10 cellular contexts compared by ENCODE assay signal in genomic region chr6:2020909-2021308, GRCh38.
A peak's percentile ranks its signal among the peaks of the same experiment; 100 is the strongest.
DNase-seq lines count a peak whose midpoint lies in the region; ATAC-seq and TF ChIP-seq lines count a peak whose summit lies in the region.
"Had no signal": no experiment of that assay in that cellular context is flagged by ENCODE, and none has a peak within 500 bp of the region (broad histone marks: within the 10 kb centered on the region; RNA-seq: fewer than 3 reads in every experiment).

No MANE protein-coding gene starts in this region.

- H3K9me2 ChIP-seq in SK-N-SH = no peaks in the 10 kb centered on the region

- H3K79me2 ChIP-seq in DND-41 (ENCODE audit: insufficient read depth, low read length) = no peaks in the 10 kb centered on the region
- no peaks in the 10 kb centered on the region for H3K79me2 ChIP-seq in SK-N-SH (ENCODE audit: insufficient read depth)

- H3K4me1 ChIP-seq in DND-41 (ENCODE audit: insufficient read depth, low read length) (peaks cover 26% of the 10 kb centered on the region), SK-N-SH (ENCODE audit: control insufficient read depth in 1 of 2, insufficient read depth in 2 of 2, low read depth in 1 of 2, low read length in 1 of 2) (peaks cover 8 to 18% of the 10 kb centered on the region in 2 experiments; a peak in 3 of 4 replicates)

- TF ChIP-seq RAD21 in SK-N-SH (IDR thresholded peaks at IDR 0.05; ENCODE audit: low read length) = no peak

- H2AFZ ChIP-seq in DND-41 (ENCODE audit: low read depth, low read length) (no peak overlapping the region), SK-N-SH (ENCODE audit: low read depth) (no peak overlapping the region)

- H3K4me2 ChIP-seq in DND-41 (ENCODE audit: insufficient read depth, low read length) (peak overlapping the region; percentile 5; the same call in 1 of the 2 replicates), SK-N-SH (no peak overlapping the region)

- H3K27ac ChIP-seq in DND-41 (ENCODE audit: low read length) (peak overlapping the region; percentile 20; the same call in 1 of the 2 replicates), SK-N-SH (ENCODE audit: low read depth in 2 of 2, low read length in 1 of 2) (peak overlapping the region in 1 of 2 experiments; percentile 60; a peak in 3 of 4 replicates)
- H3K27ac ChIP-seq: VCaP had no signal

- H3K36me3 ChIP-seq in DND-41 (ENCODE audit: insufficient read depth, low read length) (no peaks in the 10 kb centered on the region), MG63 (no peaks in the 10 kb centered on the region), SK-N-SH (replicated peaks in 1 of 2; ENCODE audit: control insufficient read depth in 1 of 2, insufficient read depth in 2 of 2, low read length in 1 of 2) (no peaks in the 10 kb centered on the region)

- CTCF ChIA-PET in SK-N-SH (lab: Yijun Ruan, JAX) = no interaction called here

- POLR2A ChIA-PET in SK-N-SH (lab: Yijun Ruan, JAX) = no interaction called here

- no peaks in the 10 kb centered on the region for H3F3A ChIP-seq in SK-N-SH (replicated peaks; ENCODE audit: insufficient read depth)

- H3K9me3 ChIP-seq in DND-41 (ENCODE audit: insufficient read depth, low read length, severe bottlenecking) (no peaks in the 10 kb centered on the region), MG63 (no peaks in the 10 kb centered on the region), SK-N-SH (0 out of 2 replicates have a peak, but pooled peaks cover 5% of the 10 kb centered on the region)

- H3K9ac ChIP-seq in DND-41 (ENCODE audit: low read depth, low read length) (no peak overlapping the region), SK-N-SH (no peak overlapping the region)

- H3K4me3 ChIP-seq in DND-41 (ENCODE audit: low read depth in 1 of 2, low read length in 2 of 2) (no peak overlapping the region), MG63 (no peak overlapping the region), SK-N-SH (ENCODE audit: low read depth in 2 of 2, low read length in 1 of 2) (no peak overlapping the region)

- TF ChIP-seq EP300 in SK-N-SH (IDR thresholded peaks at IDR 0.05; ENCODE audit: borderline replicate concordance in 1 of 2, low read depth in 1 of 2, low read length in 1 of 2) = peak; percentile 39 to 59; a peak in 2 of 4 replicates

- H4K20me1 ChIP-seq in DND-41 (ENCODE audit: insufficient read depth, low read length) (no peaks in the 10 kb centered on the region), SK-N-SH (ENCODE audit: insufficient read depth) (no peaks in the 10 kb centered on the region)

- H3K27me3 ChIP-seq in DND-41 (ENCODE audit: insufficient read depth, low read length, poor library complexity) (no peaks in the 10 kb centered on the region), MG63 (no peaks in the 10 kb centered on the region), SK-N-SH (ENCODE audit: insufficient read depth) (no peaks in the 10 kb centered on the region)

- TF ChIP-seq CTCF in DND-41 (IDR thresholded peaks at IDR 0.05; ENCODE audit: borderline replicate concordance, extremely low read depth, low read length, poor library complexity, severe bottlenecking) (no peak), SK-N-SH (IDR thresholded peaks at IDR 0.05) (no peak)

- DNase-seq in DND-41 (peak; percentile 38), MG63 (peak; percentile 3), SK-N-SH (no peak), iPS-NIHi11 (ENCODE audit: low spot score) (peak; percentile 16), GM19240 (ENCODE audit: insufficient read length, low spot score) (no peak)
- no peak for DNase-seq in stimulated activated CD8-positive, alpha-beta memory T cell treated with anti-CD3 and anti-CD28 coated beads, Interleukin-4, amount 100 ng/mL, for 48 hours
- DNase-seq: stimulated activated naive CD8-positive, alpha-beta T cell treated with anti-CD3 and anti-CD28 coated beads, Interleukin-15, Interleukin-2, amounts not matched to agents 100 U/mL and 50 U/mL, for 24 hours had no signal

- peak; percentile 87 for ATAC-seq in DND-41 (ENCODE audit: insufficient read depth, low read depth)
- ATAC-seq in GM19463 (IDR thresholded peaks at IDR 0.05; ENCODE audit: unreplicated experiment) = no peak
- no peak for ATAC-seq in HG03520 (IDR thresholded peaks at IDR 0.05; ENCODE audit: unreplicated experiment)
- ATAC-seq: stimulated activated naive CD8-positive, alpha-beta T cell treated with anti-CD3 and anti-CD28 coated beads, Interleukin-15, Interleukin-2, amounts not matched to agents 100 U/mL and 50 U/mL, for 24 hours had no signal

TF ChIP-seq in SK-N-SH, 30 proteins besides CTCF, POLR2A, EP300 and RAD21 (continues in another document):
- TF ChIP-seq, protein P1, sequence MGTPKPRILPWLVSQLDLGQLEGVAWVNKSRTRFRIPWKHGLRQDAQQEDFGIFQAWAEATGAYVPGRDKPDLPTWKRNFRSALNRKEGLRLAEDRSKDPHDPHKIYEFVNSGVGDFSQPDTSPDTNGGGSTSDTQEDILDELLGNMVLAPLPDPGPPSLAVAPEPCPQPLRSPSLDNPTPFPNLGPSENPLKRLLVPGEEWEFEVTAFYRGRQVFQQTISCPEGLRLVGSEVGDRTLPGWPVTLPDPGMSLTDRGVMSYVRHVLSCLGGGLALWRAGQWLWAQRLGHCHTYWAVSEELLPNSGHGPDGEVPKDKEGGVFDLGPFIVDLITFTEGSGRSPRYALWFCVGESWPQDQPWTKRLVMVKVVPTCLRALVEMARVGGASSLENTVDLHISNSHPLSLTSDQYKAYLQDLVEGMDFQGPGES (IDR thresholded peaks at IDR 0.05; ENCODE audit: low read depth, low read length) = no peak
- TF ChIP-seq TEAD4 (IDR thresholded peaks at IDR 0.05; ENCODE audit: borderline replicate concordance, insufficient read depth) (0 out of 2 replicates have a peak, but pooled peaks have one; percentile 27), GABPA (IDR thresholded peaks at IDR 0.05; ENCODE audit: low read depth) (no peak), GATA2 (CRISPR knock-in tag; IDR thresholded peaks at IDR 0.05) (no peak), CHD2 (IDR thresholded peaks at IDR 0.05; ENCODE audit: low read length, partially characterized antibody) (no peak), NRF1 (IDR thresholded peaks at IDR 0.05; ENCODE audit: low read depth, low read length) (no peak), YY1 (IDR thresholded peaks at IDR 0.05; ENCODE audit: low read depth) (no peak), NFIC (IDR thresholded peaks at IDR 0.05; ENCODE audit: borderline replicate concordance) (peak; percentile 42; the same call in 1 of the 2 replicates), TAF1 (IDR thresholded peaks at IDR 0.05; ENCODE audit: borderline replicate concordance, low read depth, low read length) (no peak), PBX3 (IDR thresholded peaks at IDR 0.05) (peak; percentile 77), MEF2A (IDR thresholded peaks at IDR 0.05; ENCODE audit: borderline replicate concordance, low read depth) (0 out of 2 replicates have a peak, but pooled peaks have one; percentile 57), EZH2phosphoT487 (IDR thresholded peaks at IDR 0.05; ENCODE audit: borderline replicate concordance, low read depth) (no peak), MXI1 (IDR thresholded peaks at IDR 0.05; ENCODE audit: low read depth, low read length) (no peak), TCF12 (IDR thresholded peaks at IDR 0.05) (peak; percentile 93), SMC3 (IDR thresholded peaks at IDR 0.05; ENCODE audit: low read depth, low read length) (no peak), FOXM1 (IDR thresholded peaks at IDR 0.05; ENCODE audit: low read depth) (no peak), FOSL2 (IDR thresholded peaks at IDR 0.05; ENCODE audit: borderline replicate concordance, low read depth) (peak; percentile 41; the same call in 1 of the 2 replicates), ELF1 (IDR thresholded peaks at IDR 0.05) (no peak), RXRA (IDR thresholded peaks at IDR 0.05; ENCODE audit: borderline replicate concordance, low read depth) (no peak; the same call in 1 of the 2 replicates)
- TF ChIP-seq, protein P2, sequence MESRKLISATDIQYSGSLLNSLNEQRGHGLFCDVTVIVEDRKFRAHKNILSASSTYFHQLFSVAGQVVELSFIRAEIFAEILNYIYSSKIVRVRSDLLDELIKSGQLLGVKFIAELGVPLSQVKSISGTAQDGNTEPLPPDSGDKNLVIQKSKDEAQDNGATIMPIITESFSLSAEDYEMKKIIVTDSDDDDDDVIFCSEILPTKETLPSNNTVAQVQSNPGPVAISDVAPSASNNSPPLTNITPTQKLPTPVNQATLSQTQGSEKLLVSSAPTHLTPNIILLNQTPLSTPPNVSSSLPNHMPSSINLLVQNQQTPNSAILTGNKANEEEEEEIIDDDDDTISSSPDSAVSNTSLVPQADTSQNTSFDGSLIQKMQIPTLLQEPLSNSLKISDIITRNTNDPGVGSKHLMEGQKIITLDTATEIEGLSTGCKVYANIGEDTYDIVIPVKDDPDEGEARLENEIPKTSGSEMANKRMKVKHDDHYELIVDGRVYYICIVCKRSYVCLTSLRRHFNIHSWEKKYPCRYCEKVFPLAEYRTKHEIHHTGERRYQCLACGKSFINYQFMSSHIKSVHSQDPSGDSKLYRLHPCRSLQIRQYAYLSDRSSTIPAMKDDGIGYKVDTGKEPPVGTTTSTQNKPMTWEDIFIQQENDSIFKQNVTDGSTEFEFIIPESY (IDR thresholded peaks at IDR 0.05; ENCODE audit: borderline replicate concordance, low read depth) = no peak

Comparison
In these comparisons a context has a peak if more than half of its experiments do, and no peak if none do; other contexts are left out.
1. DNase-seq: peak in DND-41 (single experiment), MG63 (single experiment) and iPS-NIHi11 (single experiment); none in SK-N-SH (single experiment), GM19240 (single experiment) and stimulated activated CD8-positive, alpha-beta memory T cell treated with anti-CD3 and anti-CD28 coated beads, Interleukin-4, amount 100 ng/mL, for 48 hours (single experiment).